ENCODE assay signal across 8 cellular contexts in the genomic region with DNA sequence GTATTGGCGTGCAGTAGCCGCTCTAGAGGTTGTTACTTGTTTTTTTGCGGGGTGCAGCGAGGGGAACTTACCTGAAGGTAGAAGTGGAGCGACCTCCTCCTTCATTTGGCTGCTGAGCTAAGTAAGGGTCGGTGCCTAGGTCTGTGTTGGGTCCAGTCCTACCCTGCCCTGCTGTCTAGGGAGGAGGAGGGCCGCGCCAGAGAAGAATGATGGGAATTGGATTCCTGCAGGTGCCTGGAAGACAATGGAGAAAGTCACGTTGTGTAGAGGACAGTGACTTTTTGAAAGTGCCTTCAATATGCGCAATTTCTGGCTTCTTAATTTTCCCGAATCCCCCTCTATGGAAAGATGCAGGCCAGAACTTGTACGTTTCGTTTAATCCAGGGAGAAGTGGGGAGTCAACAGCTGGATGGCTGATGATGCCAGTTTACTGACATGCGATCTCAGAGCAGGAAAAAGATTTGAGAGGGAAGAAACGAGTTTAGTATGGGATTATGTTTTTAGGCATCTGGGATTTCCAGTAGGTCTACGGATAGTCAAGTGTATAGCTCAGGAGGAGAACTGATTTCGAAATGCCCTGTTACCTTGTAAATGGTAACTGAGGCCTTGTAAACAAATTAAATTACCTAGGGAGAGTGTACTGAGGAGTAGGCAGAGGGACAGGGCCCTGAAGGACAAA. TPM values are rescaled to one million over a fixed set of nuclear protein-coding genes. Genes with fewer than 3 reads are reported as not detected.
A peak's percentile ranks its signal among the peaks of the same experiment; 100 is the strongest.
DNase-seq lines count a peak whose midpoint lies in the region; ATAC-seq and TF ChIP-seq lines count a peak whose summit lies in the region.

No MANE protein-coding gene starts in this region.

- H3K27me3 Mint-ChIP-seq in progenitor cell of endocrine pancreas: no peaks in the 10 kb centered on the region

- peaks cover 4% of the 10 kb centered on the region for H3K36me3 Mint-ChIP-seq in progenitor cell of endocrine pancreas (ENCODE audit: insufficient read depth)

- no peaks in the 10 kb centered on the region for H3K9me2 ChIP-seq in DOHH2 (replicated peaks; ENCODE audit: control insufficient read depth, low read length)

- H3K4me1 ChIP-seq in DOHH2 (ENCODE audit: control insufficient read depth, low read length) (peaks cover 28% of the 10 kb centered on the region), foreskin keratinocyte (peaks cover 17% of the 10 kb centered on the region)

- peak overlapping the region; percentile 96 for H3K4me2 ChIP-seq in DOHH2 (ENCODE audit: low read length)

- H3K4me3 ChIP-seq in DOHH2 (ENCODE audit: low read length) (peak overlapping the region; percentile 97), WERI-Rb-1 (ENCODE audit: low read depth, low read length) (peak overlapping the region; percentile 99)

- no peaks in the 10 kb centered on the region for H3F3A ChIP-seq in DOHH2 (ENCODE audit: control insufficient read depth, insufficient read depth)

- H3K4me3 Mint-ChIP-seq in progenitor cell of endocrine pancreas (ENCODE audit: low read depth): peak overlapping the region; percentile 99

- H4K20me1 ChIP-seq in DOHH2 (ENCODE audit: control insufficient read depth, insufficient read depth, low read depth, low read length): peaks cover 4% of the 10 kb centered on the region; the same call in 1 of the 2 replicates

- DNase-seq in WERI-Rb-1: no peak
- DNase-seq in foreskin keratinocyte: no peak
- DNase-seq in progenitor cell of endocrine pancreas (ENCODE audit: low spot score, unreplicated experiment): no peak
- DNase-seq in UCSD-AML1 (lab: John Stamatoyannopoulos, UW; ENCODE audit: unreplicated experiment): no peak
- DNase-seq in cortex of kidney (lab: John Stamatoyannopoulos, UW): no peak

- no peak for TF ChIP-seq CTCF in DOHH2 (IDR thresholded peaks at IDR 0.05; ENCODE audit: low read depth, low read length, poor library complexity, severe bottlenecking)
- no peak for TF ChIP-seq CTCF in WERI-Rb-1 (IDR thresholded peaks at IDR 0.05; ENCODE audit: low read depth, low read length)
- TF ChIP-seq CTCF in foreskin keratinocyte (conservative IDR thresholded peaks at IDR 0.05): no peak
- no peak for TF ChIP-seq CTCF in progenitor cell of endocrine pancreas (IDR thresholded peaks at IDR 0.05; ENCODE audit: unreplicated experiment)

- ATAC-seq in HG02763 (IDR thresholded peaks at IDR 0.05; ENCODE audit: unreplicated experiment): peak; percentile 8
- peak; percentile 12 for ATAC-seq in foreskin keratinocyte
- no peak for ATAC-seq in HG02678 (IDR thresholded peaks at IDR 0.05; ENCODE audit: unreplicated experiment)

- no peaks in the 10 kb centered on the region for H3K9me3 ChIP-seq in DOHH2 (ENCODE audit: control insufficient read depth, insufficient read depth, low read length)
- H3K9me3 ChIP-seq in WERI-Rb-1 (ENCODE audit: severe bottlenecking): no peaks in the 10 kb centered on the region

- H3K36me3 ChIP-seq in DOHH2 (ENCODE audit: control insufficient read depth, low read length) (peaks cover 12% of the 10 kb centered on the region), WERI-Rb-1 (no peaks in the 10 kb centered on the region)

- H3K79me2 ChIP-seq in DOHH2 (ENCODE audit: control insufficient read depth, low read length): peaks cover 54% of the 10 kb centered on the region

- peaks cover 32% of the 10 kb centered on the region for H3K4me1 Mint-ChIP-seq in progenitor cell of endocrine pancreas (ENCODE audit: low read depth)

- peak overlapping the region; percentile 20; the same call in 1 of the 2 replicates for H3K27ac ChIP-seq in DOHH2 (ENCODE audit: low read depth, low read length)
- peak overlapping the region; percentile 80 for H3K27ac ChIP-seq in WERI-Rb-1
- peak overlapping the region; percentile 72 for H3K27ac ChIP-seq in foreskin keratinocyte

- peaks cover 3% of the 10 kb centered on the region for H3K9me3 Mint-ChIP-seq in progenitor cell of endocrine pancreas (ENCODE audit: low read depth)

- H3K27ac Mint-ChIP-seq in progenitor cell of endocrine pancreas: peak overlapping the region; percentile 99

- no peaks in the 10 kb centered on the region for H3K27me3 ChIP-seq in DOHH2 (ENCODE audit: control insufficient read depth, low read length)
- no peaks in the 10 kb centered on the region for H3K27me3 ChIP-seq in WERI-Rb-1 (ENCODE audit: insufficient read depth, low read depth, severe bottlenecking)
- no peaks in the 10 kb centered on the region for H3K27me3 ChIP-seq in foreskin keratinocyte

RNA-seq across cellular contexts. Expression of a gene that starts 0.7 kb away (rescaled TPM):
- total RNA-seq in foreskin keratinocyte (34.6 and 43.2 TPM in 2 replicates), progenitor cell of endocrine pancreas (42.3 and 42.8 TPM in 2 replicates)
- polyA plus RNA-seq in foreskin keratinocyte: 40.9 and 47.6 TPM in 2 replicates

Comparison
In these comparisons a context has a peak if more than half of its experiments do, and no peak if none do; other contexts are left out.
1. H3K27ac ChIP-seq: peak in every context shown above with its lines; median percentile 80 in WERI-Rb-1; 72 in foreskin keratinocyte; 20 in DOHH2.